ENCODE assay signal across 1 cellular context in genomic region chr6:28648035-28648877, GRCh38.
A peak's percentile ranks its signal among the peaks of the same experiment; 100 is the strongest.
TF ChIP-seq lines count a peak whose summit lies in the region.

No MANE protein-coding gene starts in this region.

TF ChIP-seq in HepG2, 621 proteins besides CTCF, POLR2A, EP300 and RAD21 (continued from another document and continues in another):
- TF ChIP-seq LRRFIP1 (CRISPR knock-in tag; conservative IDR thresholded peaks at IDR 0.05) (no peak), MAF1 (CRISPR knock-in tag; IDR thresholded peaks at IDR 0.05; ENCODE audit: borderline replicate concordance) (peak; percentile 90; the same call in 1 of the 2 replicates), NFATC3 (CRISPR knock-in tag; IDR thresholded peaks at IDR 0.05) (no peak), SNAI1 (CRISPR knock-in tag; IDR thresholded peaks at IDR 0.05; ENCODE audit: borderline replicate concordance) (no peak), ZFP36L1 (CRISPR knock-in tag; IDR thresholded peaks at IDR 0.05) (0 out of 2 replicates have a peak, but pooled peaks have one; percentile 25), ZBTB20 (CRISPR knock-in tag; IDR thresholded peaks at IDR 0.05; ENCODE audit: borderline replicate concordance, low read depth) (peak; percentile 21; the same call in 1 of the 2 replicates), MED1 (CRISPR knock-in tag; IDR thresholded peaks at IDR 0.05) (peak; percentile 38), LCORL (IDR thresholded peaks at IDR 0.05) (no peak), LCORL (CRISPR knock-in tag; IDR thresholded peaks at IDR 0.05) (no peak), HOXA9 (CRISPR knock-in tag; IDR thresholded peaks at IDR 0.05; ENCODE audit: borderline replicate concordance) (no peak), REPIN1 (CRISPR knock-in tag; IDR thresholded peaks at IDR 0.05; ENCODE audit: borderline replicate concordance, low read depth) (no peak; the same call in 1 of the 2 replicates), RNF219 (CRISPR knock-in tag; IDR thresholded peaks at IDR 0.05) (no peak), SNAPC2 (CRISPR knock-in tag; IDR thresholded peaks at IDR 0.05) (no peak), SIX4 (CRISPR knock-in tag; IDR thresholded peaks at IDR 0.05) (no peak), ASH2L (IDR thresholded peaks at IDR 0.05; ENCODE audit: insufficient read length, low read depth, low read length) (peak; percentile 77), GATAD2A (CRISPR knock-in tag; IDR thresholded peaks at IDR 0.05) (peak; percentile 56; the same call in 1 of the 2 replicates), ZNF850 (CRISPR knock-in tag; conservative IDR thresholded peaks at IDR 0.05) (no peak), RFXAP (CRISPR knock-in tag; IDR thresholded peaks at IDR 0.05; ENCODE audit: borderline replicate concordance) (no peak; the same call in 1 of the 2 replicates), ZNF446 (CRISPR knock-in tag; IDR thresholded peaks at IDR 0.05) (no peak), POGZ (CRISPR knock-in tag; IDR thresholded peaks at IDR 0.05) (peak; percentile 27; the same call in 1 of the 2 replicates), ZNF430 (CRISPR knock-in tag; IDR thresholded peaks at IDR 0.05) (no peak), ZNF264 (CRISPR knock-in tag; IDR thresholded peaks at IDR 0.05) (no peak), SIN3A (IDR thresholded peaks at IDR 0.05; ENCODE audit: borderline replicate concordance, low read depth, low read length) (peak; percentile 41; the same call in 1 of the 2 replicates), ZBTB34 (CRISPR knock-in tag; IDR thresholded peaks at IDR 0.05) (no peak), NCOA5 (CRISPR knock-in tag; IDR thresholded peaks at IDR 0.05) (no peak), MIXL1 (CRISPR knock-in tag; IDR thresholded peaks at IDR 0.05) (peak; percentile 100), HNRNPLL (IDR thresholded peaks at IDR 0.05; ENCODE audit: low read depth, low read length, poor library complexity, severe bottlenecking) (no peak), ETS1 (CRISPR knock-in tag; IDR thresholded peaks at IDR 0.05) (no peak), ZMAT3 (CRISPR knock-in tag; conservative IDR thresholded peaks at IDR 0.05) (no peak), NCOA2 (CRISPR knock-in tag; IDR thresholded peaks at IDR 0.05) (no peak), ZHX1 (CRISPR knock-in tag; IDR thresholded peaks at IDR 0.05; ENCODE audit: low read depth) (no peak), POLR2G (IDR thresholded peaks at IDR 0.05; ENCODE audit: low read depth, low read length) (no peak), ZNF772 (CRISPR knock-in tag; IDR thresholded peaks at IDR 0.05) (0 out of 2 replicates have a peak, but pooled peaks have one; percentile 63), BORCS8-MEF2B (CRISPR knock-in tag; IDR thresholded peaks at IDR 0.05) (0 out of 2 replicates have a peak, but pooled peaks have one; percentile 8), HNF1B (CRISPR knock-in tag; IDR thresholded peaks at IDR 0.05) (peak; percentile 63)
- TF ChIP-seq, protein P1, sequence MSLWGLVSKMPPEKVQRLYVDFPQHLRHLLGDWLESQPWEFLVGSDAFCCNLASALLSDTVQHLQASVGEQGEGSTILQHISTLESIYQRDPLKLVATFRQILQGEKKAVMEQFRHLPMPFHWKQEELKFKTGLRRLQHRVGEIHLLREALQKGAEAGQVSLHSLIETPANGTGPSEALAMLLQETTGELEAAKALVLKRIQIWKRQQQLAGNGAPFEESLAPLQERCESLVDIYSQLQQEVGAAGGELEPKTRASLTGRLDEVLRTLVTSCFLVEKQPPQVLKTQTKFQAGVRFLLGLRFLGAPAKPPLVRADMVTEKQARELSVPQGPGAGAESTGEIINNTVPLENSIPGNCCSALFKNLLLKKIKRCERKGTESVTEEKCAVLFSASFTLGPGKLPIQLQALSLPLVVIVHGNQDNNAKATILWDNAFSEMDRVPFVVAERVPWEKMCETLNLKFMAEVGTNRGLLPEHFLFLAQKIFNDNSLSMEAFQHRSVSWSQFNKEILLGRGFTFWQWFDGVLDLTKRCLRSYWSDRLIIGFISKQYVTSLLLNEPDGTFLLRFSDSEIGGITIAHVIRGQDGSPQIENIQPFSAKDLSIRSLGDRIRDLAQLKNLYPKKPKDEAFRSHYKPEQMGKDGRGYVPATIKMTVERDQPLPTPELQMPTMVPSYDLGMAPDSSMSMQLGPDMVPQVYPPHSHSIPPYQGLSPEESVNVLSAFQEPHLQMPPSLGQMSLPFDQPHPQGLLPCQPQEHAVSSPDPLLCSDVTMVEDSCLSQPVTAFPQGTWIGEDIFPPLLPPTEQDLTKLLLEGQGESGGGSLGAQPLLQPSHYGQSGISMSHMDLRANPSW (CRISPR knock-in tag; IDR thresholded peaks at IDR 0.05; ENCODE audit: borderline replicate concordance): peak; percentile 62; the same call in 1 of the 2 replicates
- TF ChIP-seq, protein P2, sequence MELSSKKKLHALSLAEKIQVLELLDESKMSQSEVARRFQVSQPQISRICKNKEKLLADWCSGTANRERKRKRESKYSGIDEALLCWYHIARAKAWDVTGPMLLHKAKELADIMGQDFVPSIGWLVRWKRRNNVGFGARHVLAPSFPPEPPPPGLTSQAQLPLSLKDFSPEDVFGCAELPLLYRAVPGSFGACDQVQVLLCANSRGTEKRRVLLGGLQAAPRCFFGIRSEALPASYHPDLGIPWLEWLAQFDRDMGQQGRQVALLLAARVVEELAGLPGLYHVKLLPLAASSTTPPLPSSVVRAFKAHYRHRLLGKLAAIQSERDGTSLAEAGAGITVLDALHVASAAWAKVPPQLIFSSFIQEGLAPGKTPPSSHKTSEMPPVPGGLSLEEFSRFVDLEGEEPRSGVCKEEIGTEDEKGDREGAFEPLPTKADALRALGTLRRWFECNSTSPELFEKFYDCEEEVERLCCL (CRISPR knock-in tag; IDR thresholded peaks at IDR 0.05; ENCODE audit: borderline replicate concordance): no peak
- TF ChIP-seq, protein P3, sequence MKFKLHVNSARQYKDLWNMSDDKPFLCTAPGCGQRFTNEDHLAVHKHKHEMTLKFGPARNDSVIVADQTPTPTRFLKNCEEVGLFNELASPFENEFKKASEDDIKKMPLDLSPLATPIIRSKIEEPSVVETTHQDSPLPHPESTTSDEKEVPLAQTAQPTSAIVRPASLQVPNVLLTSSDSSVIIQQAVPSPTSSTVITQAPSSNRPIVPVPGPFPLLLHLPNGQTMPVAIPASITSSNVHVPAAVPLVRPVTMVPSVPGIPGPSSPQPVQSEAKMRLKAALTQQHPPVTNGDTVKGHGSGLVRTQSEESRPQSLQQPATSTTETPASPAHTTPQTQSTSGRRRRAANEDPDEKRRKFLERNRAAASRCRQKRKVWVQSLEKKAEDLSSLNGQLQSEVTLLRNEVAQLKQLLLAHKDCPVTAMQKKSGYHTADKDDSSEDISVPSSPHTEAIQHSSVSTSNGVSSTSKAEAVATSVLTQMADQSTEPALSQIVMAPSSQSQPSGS (CRISPR knock-in tag; IDR thresholded peaks at IDR 0.05): 0 out of 2 replicates have a peak, but pooled peaks have one; percentile 46
- TF ChIP-seq, protein P4, sequence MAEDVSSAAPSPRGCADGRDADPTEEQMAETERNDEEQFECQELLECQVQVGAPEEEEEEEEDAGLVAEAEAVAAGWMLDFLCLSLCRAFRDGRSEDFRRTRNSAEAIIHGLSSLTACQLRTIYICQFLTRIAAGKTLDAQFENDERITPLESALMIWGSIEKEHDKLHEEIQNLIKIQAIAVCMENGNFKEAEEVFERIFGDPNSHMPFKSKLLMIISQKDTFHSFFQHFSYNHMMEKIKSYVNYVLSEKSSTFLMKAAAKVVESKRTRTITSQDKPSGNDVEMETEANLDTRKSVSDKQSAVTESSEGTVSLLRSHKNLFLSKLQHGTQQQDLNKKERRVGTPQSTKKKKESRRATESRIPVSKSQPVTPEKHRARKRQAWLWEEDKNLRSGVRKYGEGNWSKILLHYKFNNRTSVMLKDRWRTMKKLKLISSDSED (CRISPR knock-in tag; IDR thresholded peaks at IDR 0.05): no peak
- TF ChIP-seq, protein P5, sequence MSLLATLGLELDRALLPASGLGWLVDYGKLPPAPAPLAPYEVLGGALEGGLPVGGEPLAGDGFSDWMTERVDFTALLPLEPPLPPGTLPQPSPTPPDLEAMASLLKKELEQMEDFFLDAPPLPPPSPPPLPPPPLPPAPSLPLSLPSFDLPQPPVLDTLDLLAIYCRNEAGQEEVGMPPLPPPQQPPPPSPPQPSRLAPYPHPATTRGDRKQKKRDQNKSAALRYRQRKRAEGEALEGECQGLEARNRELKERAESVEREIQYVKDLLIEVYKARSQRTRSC (CRISPR knock-in tag; IDR thresholded peaks at IDR 0.05; ENCODE audit: low read depth): no peak
